Comparison of ENCODE assay signal across 20 cellular contexts in genomic region chr11:10722307-10722706, GRCh38. TPM values are rescaled to one million over a fixed set of nuclear protein-coding genes. Genes with fewer than 3 reads are reported as not detected.
A peak's percentile ranks its signal among the peaks of the same experiment; 100 is the strongest.
DNase-seq lines count a peak whose midpoint lies in the region; ATAC-seq, FAIRE-seq and TF ChIP-seq lines count a peak whose summit lies in the region.
"Had no signal": no experiment of that assay in that cellular context is flagged by ENCODE, and none has a peak within 500 bp of the region (broad histone marks: within the 10 kb centered on the region; RNA-seq: fewer than 3 reads in every experiment).

No MANE protein-coding gene starts in this region.

- RAD21 ChIA-PET in GM12878 (lab: Charles Lee; ENCODE audit: unreplicated experiment), result no interaction called here

- ATAC-seq in DND-41 (ENCODE audit: insufficient read depth, low read depth) (peak; percentile 67), GM12878 (no peak), HG03175 (IDR thresholded peaks at IDR 0.05; ENCODE audit: unreplicated experiment) (no peak), aorta (ENCODE audit: low FRiP score) (no peak)
- ATAC-seq: GM23338, HepG2, K562, Panc1 had no signal

- SMC1A ChIA-PET in GM12878 (lab: Charles Lee; ENCODE audit: uncharacterized antibody, unreplicated experiment), result interaction anchor here (0.5 kb wide), 1 partner anchor 92 kb away, joined by 3 read pairs; no protein-coding TSS in a partner anchor

- H4K20me1 ChIP-seq in DND-41 (ENCODE audit: insufficient read depth, low read length) (no peaks in the 10 kb centered on the region), GM12878 (ENCODE audit: control insufficient read depth, insufficient read depth) (no peaks in the 10 kb centered on the region)

- TF ChIP-seq RAD21 in GM12878 (IDR thresholded peaks at IDR 0.05; ENCODE audit: insufficient read depth, low read depth, low read length), result no peak

- H3K4me2 ChIP-seq in DND-41 (ENCODE audit: insufficient read depth, low read length), result no peak overlapping the region
- no peak overlapping the region for H3K4me2 ChIP-seq in GM12878 (ENCODE audit: control insufficient read depth, insufficient read depth)
- H3K4me2 ChIP-seq: GM23338 had no signal

- H3K9me3 ChIP-seq in DND-41 (ENCODE audit: insufficient read depth, low read length, severe bottlenecking) (no peaks in the 10 kb centered on the region), GM12878 (replicated peaks; ENCODE audit: control insufficient read depth, insufficient read depth, low read length) (no peaks in the 10 kb centered on the region; the same call in 2 of the 3 replicates), aorta (ENCODE audit: control insufficient read depth, low read length) (no peaks in the 10 kb centered on the region)

- DNase-seq in DND-41 (peak; percentile 52), Kasumi-1 (lab: John Stamatoyannopoulos, UW) (peak; percentile 77 to 78), SW480 (ENCODE audit: low spot score) (peak; percentile 89), GM12878 (ENCODE audit: low read depth, low spot score) (no peak), aorta (no peak)
- no peak for DNase-seq in effector CD8-positive, alpha-beta T cell (lab: John Stamatoyannopoulos, UW)
- DNase-seq: DMS153, HCEC 1CT, MM.1S, NCI-H2029, NCI-H446 treated with DMSO at 0.1 percent for 48 hours, NCI-H526, NCI-H82, SHP77 treated with DMSO at 0.1 percent for 48 hours, T-helper 2 cell had no signal

- H3K4me1 ChIP-seq in DND-41 (ENCODE audit: insufficient read depth, low read length), result no peaks in the 10 kb centered on the region
- H3K4me1 ChIP-seq in GM12878 (ENCODE audit: control insufficient read depth, insufficient read depth, low read length), result peaks cover 6% of the 10 kb centered on the region
- H3K4me1 ChIP-seq in aorta (ENCODE audit: control insufficient read depth in 1 of 2, insufficient read depth in 2 of 2, low read length in 2 of 2), result no peaks in the 10 kb centered on the region

- TF ChIP-seq POLR2A in GM12878 (IDR thresholded peaks at IDR 0.05; ENCODE audit: low read depth, low read length), result no peak

- H3K9ac ChIP-seq in DND-41 (ENCODE audit: low read depth, low read length), result no peak overlapping the region
- no peak overlapping the region for H3K9ac ChIP-seq in GM12878 (ENCODE audit: control insufficient read depth, insufficient read depth, low read length)

- H2AFZ ChIP-seq in DND-41 (ENCODE audit: low read depth, low read length) (no peak overlapping the region), GM12878 (ENCODE audit: control insufficient read depth, low read depth, low read length) (no peak overlapping the region)
- H2AFZ ChIP-seq: GM23338 had no signal

- FAIRE-seq in GM12878 (lab: Jason Lieb, UNC), result no peak
- FAIRE-seq: HepG2, K562 had no signal

- no peaks in the 10 kb centered on the region for H3K79me2 ChIP-seq in DND-41 (ENCODE audit: insufficient read depth, low read length)
- H3K79me2 ChIP-seq in GM12878 (ENCODE audit: control insufficient read depth, insufficient read depth, low read length), result no peaks in the 10 kb centered on the region

- 7% methylated on average over 4 of the region's 4 CpGs for WGBS in GM12878 (ENCODE audit: insufficient coverage, insufficient replicate concordance, low lambda C conversion rate, missing lambda C conversion rate)
- WGBS in aorta, 2 donors, result 76 to 81% methylated on average over 4 of the region's 4 CpGs

- no peak for TF ChIP-seq EP300 in GM12878 (IDR thresholded peaks at IDR 0.05; ENCODE audit: borderline replicate concordance in 1 of 2, control insufficient read depth in 1 of 2, low read depth in 2 of 2, low read length in 2 of 2)

- H3K27me3 ChIP-seq in DND-41 (ENCODE audit: insufficient read depth, low read length, poor library complexity) (peaks cover 9% of the 10 kb centered on the region), GM12878 (replicated peaks in 1 of 2; ENCODE audit: control insufficient read depth in 2 of 2, insufficient read depth in 2 of 2, low read length in 1 of 2) (no peaks in the 10 kb centered on the region; a peak in 1 of 4 replicates), aorta (ENCODE audit: control insufficient read depth in 1 of 2, insufficient read depth in 2 of 2, low read length in 1 of 2) (no peaks in the 10 kb centered on the region)

- no TSS peak for BruUV-seq in GM12878 (replicated peaks; lab: Mats Ljungman, UMichigan)

- in situ Hi-C loops in GM12878 (cut with MboI), result no loop called here

- intact Hi-C loops in GM12878 (cut with micrococcal nuclease; ENCODE audit: unreplicated experiment) (no loop called here), aorta (cut with DNase I) (no loop called here)

- CTCF ChIA-PET in GM12878 (lab: Yijun Ruan, JAX), result no interaction called here

- H3K27ac ChIP-seq in DND-41 (ENCODE audit: low read length) (no peak overlapping the region), GM12878 (ENCODE audit: control insufficient read depth, insufficient read depth) (no peak overlapping the region), aorta (ENCODE audit: low read depth in 1 of 2, low read length in 2 of 2) (no peak overlapping the region)

- H3K4me3 ChIP-seq in DND-41 (ENCODE audit: low read depth in 1 of 2, low read length in 2 of 2) (no peak overlapping the region), GM12878 (no peak overlapping the region), aorta (ENCODE audit: low read length in 2 of 2) (no peak overlapping the region)
- H3K4me3 ChIP-seq: GM23338, K562 had no signal

- POLR2A ChIA-PET in GM12878 (lab: Charles Lee), result no interaction called here

- H3K36me3 ChIP-seq in DND-41 (ENCODE audit: insufficient read depth, low read length), result no peaks in the 10 kb centered on the region
- H3K36me3 ChIP-seq in GM12878 (ENCODE audit: control insufficient read depth in 2 of 2, insufficient read depth in 2 of 2, low read length in 1 of 2), result no peaks in the 10 kb centered on the region
- H3K36me3 ChIP-seq in aorta (ENCODE audit: control insufficient read depth in 1 of 2, insufficient read depth in 2 of 2, low read length in 1 of 2), result no peaks in the 10 kb centered on the region

- TF ChIP-seq CTCF in DND-41 (IDR thresholded peaks at IDR 0.05; ENCODE audit: borderline replicate concordance, extremely low read depth, low read length, poor library complexity, severe bottlenecking) (no peak), GM12878 (IDR thresholded peaks at IDR 0.05 in 2 of 3, conservative IDR thresholded peaks at IDR 0.05 in 1 of 3; ENCODE audit: control insufficient read depth in 2 of 3, extremely low read depth in 1 of 3, insufficient read depth in 1 of 3, low read depth in 3 of 3, low read length in 3 of 3) (no peak)

TF ChIP-seq in GM12878, 131 proteins besides CTCF, POLR2A, EP300 and RAD21:
- TF ChIP-seq RUNX3 (IDR thresholded peaks at IDR 0.05; ENCODE audit: low read length) (0 out of 2 replicates have a peak, but pooled peaks have one; percentile 36), SUZ12 (IDR thresholded peaks at IDR 0.05; ENCODE audit: unreplicated experiment) (no peak), TCF7 (IDR thresholded peaks at IDR 0.05; ENCODE audit: borderline replicate concordance) (peak; percentile 38; the same call in 1 of the 2 replicates)

RNA-seq across cellular contexts. Expression of gene CTR9, which starts 28.7 kb away (rescaled TPM):
- 37.2 and 44.3 TPM in 2 replicates for total RNA-seq in GM12878 (2013; cell fraction: nucleolus; rRNA removed)
- total RNA-seq in GM12878 (2014; rRNA removed), result 23.9 and 28.7 TPM in 2 replicates
- total RNA-seq in GM12878 (2014; rRNA removed; fragmentation: Illumina TruSeq; extraction: Trizol), result 28.9 and 33.1 TPM in 2 replicates
- total RNA-seq in GM12878 (2021), result 40.4 and 43.2 TPM in 2 replicates
- polyA plus RNA-seq in GM12878 (2011; ENCODE audit: low read depth), result 19.6 TPM
- 20.5 and 29.0 TPM in 2 replicates for polyA plus RNA-seq in GM12878 (2011; rRNA removed)
- polyA plus RNA-seq in GM12878 (2011; cell fraction: cytosol; rRNA removed), result 14.0 and 14.5 TPM in 2 replicates
- polyA plus RNA-seq in GM12878 (2011; cell fraction: nucleus; rRNA removed), result 14.5 and 23.3 TPM in 2 replicates
- 20.5 and 24.2 TPM in 2 replicates for polyA plus RNA-seq in GM12878 (2012)
- polyA plus RNA-seq in GM12878 (2014; fragmentation: Illumina TruSeq; extraction: Trizol), result 50.0 and 50.3 TPM in 2 replicates
- 10 to 100 TPM; 13.9 to 24.3 TPM for polyA plus RNA-seq in GM12878 (2014; fragmentation: Nextera tagmentation; extraction: Ambion mirVana)
- polyA plus RNA-seq in GM12878 (2014; rRNA removed), result 24.0 and 24.6 TPM in 2 replicates
- polyA plus RNA-seq in GM12878 (2016; fragmentation: Nextera tagmentation; extraction: Ambion mirVana), result 10 to 100 TPM; 53.0 to 54.9 TPM
- polyA minus RNA-seq in GM12878 (2011; rRNA and poly(A)+ RNA removed), result 14.5 and 29.4 TPM in 2 replicates
- polyA minus RNA-seq in GM12878 (2011; cell fraction: cytosol; rRNA and poly(A)+ RNA removed), result 11.1 and 13.5 TPM in 2 replicates
- polyA minus RNA-seq in GM12878 (2011; cell fraction: nucleus; rRNA and poly(A)+ RNA removed), result 9.3 and 13.8 TPM in 2 replicates
- total RNA-seq in aorta, result 10 to 100 TPM; 29.7 to 32.2 TPM
- 10 to 100 TPM; 10.8 to 12.6 TPM for polyA plus RNA-seq in aorta

RNA-seq across cellular contexts. Expression of gene IRAG1, which starts 28.8 kb away (rescaled TPM):
- total RNA-seq in GM12878 (2013; cell fraction: nucleolus; rRNA removed), result 0.07 and 0.08 TPM in 2 replicates
- total RNA-seq in GM12878 (2014; rRNA removed), result under 0.01 and 0.06 TPM in 2 replicates
- 0.05 and 0.18 TPM in 2 replicates for total RNA-seq in GM12878 (2014; rRNA removed; fragmentation: Illumina TruSeq; extraction: Trizol)
- 0.03 and 0.40 TPM in 2 replicates for total RNA-seq in GM12878 (2021)
- polyA plus RNA-seq in GM12878 (2011; ENCODE audit: low read depth), result not detected
- polyA plus RNA-seq in GM12878 (2011; rRNA removed), result 0.01 TPM in 1 of 2 replicates, not detected in the other
- polyA plus RNA-seq in GM12878 (2011; cell fraction: cytosol; rRNA removed), result under 0.01 and 0.02 TPM in 2 replicates
- polyA plus RNA-seq in GM12878 (2011; cell fraction: nucleus; rRNA removed), result 0.01 TPM in 1 of 2 replicates, not detected in the other
- 0.22 TPM in 1 of 2 replicates, not detected in the other for polyA plus RNA-seq in GM12878 (2012)
- polyA plus RNA-seq in GM12878 (2014; fragmentation: Illumina TruSeq; extraction: Trizol), result 0.06 TPM in 1 of 2 replicates, not detected in the other
- polyA plus RNA-seq in GM12878 (2014; fragmentation: Nextera tagmentation; extraction: Ambion mirVana), result under 1 TPM in 1 of 2 experiments, not detected in 1; 0.02 TPM
- 0.04 and 0.08 TPM in 2 replicates for polyA plus RNA-seq in GM12878 (2014; rRNA removed)
- polyA plus RNA-seq in GM12878 (2016; fragmentation: Nextera tagmentation; extraction: Ambion mirVana), result not detected
- 0.07 TPM in 1 of 2 replicates, not detected in the other for polyA minus RNA-seq in GM12878 (2011; rRNA and poly(A)+ RNA removed)
- polyA minus RNA-seq in GM12878 (2011; cell fraction: cytosol; rRNA and poly(A)+ RNA removed), result not detected in 2 replicates
- polyA minus RNA-seq in GM12878 (2011; cell fraction: nucleus; rRNA and poly(A)+ RNA removed), result not detected in 2 replicates
- 100 to 1,000 TPM; 189 to 518 TPM for total RNA-seq in aorta
- polyA plus RNA-seq in aorta, result 100 to 1,000 TPM in 1 of 2 donors, 10 to 100 TPM in 1; 92.3 to 135 TPM

Comparison
In these comparisons a context has a peak if more than half of its experiments do, and no peak if none do; other contexts are left out.
1. DNase-seq: peak in DND-41 (single experiment), Kasumi-1 (2 of 2) and SW480 (single experiment); none in GM12878 (single experiment), effector CD8-positive, alpha-beta T cell (single experiment) and aorta (0 of 2).
2. RNA of gene IRAG1, which starts 28.8 kb away (total RNA-seq): 189 to 518 TPM in aorta; under 0.01 to 0.40 TPM in GM12878; every median in the first group is over 100 times any median in the second.